In the genomic region with DNA sequence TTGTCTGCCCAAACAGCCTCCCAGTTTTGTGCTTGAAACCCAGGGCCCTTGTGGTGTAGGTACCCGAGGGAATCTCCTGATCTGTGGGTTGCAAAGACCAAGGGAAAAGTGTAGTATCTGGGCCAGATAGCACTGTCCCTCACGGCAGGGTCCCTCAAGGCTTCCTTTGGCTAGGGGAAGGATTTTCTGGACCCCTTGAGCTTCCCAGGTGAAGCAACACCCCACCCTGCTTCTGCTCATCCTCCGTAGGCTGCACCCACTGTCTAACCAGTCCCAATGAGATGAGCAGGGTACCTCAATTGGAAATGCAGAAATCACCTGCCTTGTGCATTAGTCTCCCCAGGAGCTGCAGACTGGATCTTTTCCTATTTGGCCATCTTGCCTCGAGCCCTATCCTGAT, we compare ENCODE assay signal across 21 cellular contexts.
DNase-seq lines count a peak whose midpoint lies in the region; ATAC-seq, FAIRE-seq and TF ChIP-seq lines count a peak whose summit lies in the region.
"Had no signal": no experiment of that assay in that cellular context is flagged by ENCODE, and none has a peak within 500 bp of the region (broad histone marks: within the 10 kb centered on the region; RNA-seq: fewer than 3 reads in every experiment).

No MANE protein-coding gene starts in this region.

- TF ChIP-seq CTCF in GM23338 (conservative IDR thresholded peaks at IDR 0.05; ENCODE audit: low read depth in 2 of 2) (no peak), MM.1S (IDR thresholded peaks at IDR 0.05; ENCODE audit: low read length) (no peak), bronchial epithelial cell (IDR thresholded peaks at IDR 0.05; ENCODE audit: insufficient read depth, low read length, severe bottlenecking) (no peak), mucosa of descending colon (IDR thresholded peaks at IDR 0.05) (no peak)

- peak; percentile 87 for FAIRE-seq in bronchial epithelial cell (lab: Jason Lieb, UNC)
- FAIRE-seq: GM12892, H54, K562 had no signal

- intact Hi-C loops in mucosa of descending colon (cut with DNase I, micrococcal nuclease), result no loop called here

- H3K27me3 Mint-ChIP-seq in GM23338 (ENCODE audit: insufficient read depth, low read depth, poor library complexity), result no peaks in the 10 kb centered on the region
- H3K27me3 Mint-ChIP-seq: T-cell had no signal

- H3K4me1 Mint-ChIP-seq in GM23338, result peaks cover 4% of the 10 kb centered on the region; the same call in 2 of the 3 replicates
- H3K4me1 Mint-ChIP-seq: CD14-positive monocyte; CD8-positive, alpha-beta memory T cell; T-cell had no signal

- ATAC-seq in GM23338 (no peak), mucosa of descending colon (peak; percentile 24)
- ATAC-seq: K562, T-cell had no signal

- H3K4me3 ChIP-seq in GM23338 (no peak overlapping the region), MM.1S (ENCODE audit: low read length) (no peak overlapping the region), bronchial epithelial cell (ENCODE audit: low read depth, low read length) (no peak overlapping the region), mucosa of descending colon (no peak overlapping the region)
- H3K4me3 ChIP-seq: K562, MG63 had no signal

- no peak overlapping the region for H3K4me3 Mint-ChIP-seq in GM23338
- H3K4me3 Mint-ChIP-seq: CD14-positive monocyte; CD8-positive, alpha-beta memory T cell; T-cell had no signal

- DNase-seq in GM23338 (ENCODE audit: low spot score) (no peak), MM.1S (no peak), bronchial epithelial cell (ENCODE audit: low read depth) (no peak), mucosa of descending colon (no peak), NCI-H345 treated with DMSO at 0.1 percent for 48 hours (lab: John Stamatoyannopoulos, UW; ENCODE audit: unreplicated experiment) (no peak), epidermal melanocyte (ENCODE audit: insufficient read length, low spot score) (no peak)
- DNase-seq in stimulated activated CD4-positive, alpha-beta T cell treated with anti-CD3 and anti-CD28 coated beads, Interleukin-4, amount 100 ng/mL, for 1 hour, result no peak
- DNase-seq: CD8-positive, alpha-beta memory T cell; DMS 273 treated with DMSO at 0.1 percent for 48 hours; DMS79 treated with DMSO at 0.1 percent for 48 hours; GF-D8; NCI-H1694; NCI-H2029 treated with DMSO at 0.1 percent for 48 hours; SHP77; T-cell had no signal

- H3K9me3 ChIP-seq in MM.1S (replicated peaks; ENCODE audit: insufficient read depth, low read length) (no peaks in the 10 kb centered on the region), mucosa of descending colon (no peaks in the 10 kb centered on the region)
- H3K9me3 ChIP-seq: MG63 had no signal

- H3K27me3 ChIP-seq in GM23338 (ENCODE audit: insufficient read depth) (no peaks in the 10 kb centered on the region), MM.1S (replicated peaks; ENCODE audit: insufficient read depth, low read length) (no peaks in the 10 kb centered on the region), bronchial epithelial cell (ENCODE audit: control insufficient read depth, insufficient read depth, low read length) (no peaks in the 10 kb centered on the region)
- H3K27me3 ChIP-seq: MG63 had no signal

- H3K4me2 ChIP-seq in GM23338, result no peak overlapping the region
- H3K4me2 ChIP-seq in MM.1S (ENCODE audit: low read depth, low read length), result peak overlapping the region; percentile 55; the same call in 1 of the 2 replicates

- H3K36me3 Mint-ChIP-seq in GM23338 (ENCODE audit: low read depth), result no peaks in the 10 kb centered on the region
- H3K36me3 Mint-ChIP-seq: CD14-positive monocyte; CD8-positive, alpha-beta memory T cell; T-cell had no signal

- H3K4me1 ChIP-seq in GM23338 (ENCODE audit: insufficient read depth) (no peaks in the 10 kb centered on the region; the same call in 1 of the 2 replicates), MM.1S (ENCODE audit: low read length) (peaks cover 12% of the 10 kb centered on the region), mucosa of descending colon (ENCODE audit: low read depth) (peaks cover 7% of the 10 kb centered on the region)

- H4K20me1 ChIP-seq in GM23338 (replicated peaks; ENCODE audit: insufficient read depth), result no peaks in the 10 kb centered on the region
- H4K20me1 ChIP-seq in MM.1S (ENCODE audit: insufficient read depth, low read length), result no peaks in the 10 kb centered on the region

- no peaks in the 10 kb centered on the region for H3K79me2 ChIP-seq in GM23338 (replicated peaks; ENCODE audit: insufficient read depth)
- H3K79me2 ChIP-seq in MM.1S (ENCODE audit: low read length), result no peaks in the 10 kb centered on the region

- H3K9me2 ChIP-seq in GM23338 (ENCODE audit: insufficient read depth) (no peaks in the 10 kb centered on the region), MM.1S (replicated peaks; ENCODE audit: insufficient read depth, low read length) (no peaks in the 10 kb centered on the region)

- H3F3A ChIP-seq in GM23338 (replicated peaks; ENCODE audit: low read depth) (no peaks in the 10 kb centered on the region), MM.1S (ENCODE audit: insufficient read depth, low read length) (no peaks in the 10 kb centered on the region)

- no peak overlapping the region for H3K27ac Mint-ChIP-seq in GM23338
- H3K27ac Mint-ChIP-seq: CD14-positive monocyte; CD8-positive, alpha-beta memory T cell; T-cell had no signal

- peak overlapping the region; percentile 88; the same call in 1 of the 2 replicates for H2AFZ ChIP-seq in GM23338
- peak overlapping the region; percentile 97 for H2AFZ ChIP-seq in MM.1S (ENCODE audit: low read length)

- H3K9ac ChIP-seq in MM.1S (ENCODE audit: low read length), result peak overlapping the region; percentile 23; the same call in 1 of the 2 replicates

- no peaks in the 10 kb centered on the region for H3K36me3 ChIP-seq in GM23338 (ENCODE audit: insufficient read depth)
- H3K36me3 ChIP-seq in MM.1S (replicated peaks; ENCODE audit: insufficient read depth, low read length), result no peaks in the 10 kb centered on the region
- no peaks in the 10 kb centered on the region for H3K36me3 ChIP-seq in bronchial epithelial cell (ENCODE audit: control insufficient read depth, insufficient read depth, low read length)
- H3K36me3 ChIP-seq in mucosa of descending colon (ENCODE audit: low read depth), result no peaks in the 10 kb centered on the region
- H3K36me3 ChIP-seq: MG63 had no signal

- H3K9me3 Mint-ChIP-seq in GM23338, result peaks cover 2% of the 10 kb centered on the region; the same call in 1 of the 3 replicates

- H3K27ac ChIP-seq in GM23338 (ENCODE audit: low read depth) (no peak overlapping the region), MM.1S (ENCODE audit: low read length) (peak overlapping the region; percentile 29; the same call in 1 of the 2 replicates)
- H3K27ac ChIP-seq: RWPE1 had no signal

TF ChIP-seq in GM23338, 12 proteins besides CTCF, POLR2A, EP300 and RAD21 (continues in another document):
- TF ChIP-seq POLR2AphosphoS5 (IDR thresholded peaks at IDR 0.05; ENCODE audit: low read depth), result no peak
- no peak for TF ChIP-seq ZNF331 (CRISPR knock-in tag; IDR thresholded peaks at IDR 0.05; ENCODE audit: low read depth)
